ENCODE assay signal across 9 cellular contexts in genomic region chr16:68235105-68235881, GRCh38. TPM values are rescaled to one million over a fixed set of nuclear protein-coding genes. Genes with fewer than 3 reads are reported as not detected.
A peak's percentile ranks its signal among the peaks of the same experiment; 100 is the strongest.
DNase-seq lines count a peak whose midpoint lies in the region; ATAC-seq, FAIRE-seq and TF ChIP-seq lines count a peak whose summit lies in the region.
"Had no signal": no experiment of that assay in that cellular context is flagged by ENCODE, and none has a peak within 500 bp of the region (broad histone marks: within the 10 kb centered on the region; RNA-seq: fewer than 3 reads in every experiment).

No MANE protein-coding gene starts in this region.

- H3K9me1 ChIP-seq in keratinocyte (ENCODE audit: control insufficient read depth, extremely low read depth, insufficient read depth, low read length): peaks cover 3% of the 10 kb centered on the region

- intact Hi-C loops in stomach (cut with DNase I; ENCODE audit: low total_unique reads): no loop called here

- TF ChIP-seq CTCF in keratinocyte (optimal IDR thresholded peaks at IDR 0.05 in 1 of 3, IDR thresholded peaks at IDR 0.05 in 1 of 3, conservative IDR thresholded peaks at IDR 0.05 in 1 of 3; ENCODE audit: extremely low read depth in 1 of 3, insufficient read depth in 2 of 3, low read length in 3 of 3): peak in 2 of 3 experiments; percentile 34 to 65
- TF ChIP-seq CTCF in stomach (IDR thresholded peaks at IDR 0.05): no peak

- peaks cover 4% of the 10 kb centered on the region for H3K36me3 Mint-ChIP-seq in activated T-helper 17 cell treated with anti-CD3 and anti-CD28 coated beads, Interleukin-2, amount 50 U/mL, for 72 hours (ENCODE audit: low read depth)

- H3K27me3 ChIP-seq in keratinocyte (ENCODE audit: control insufficient read depth, extremely low read depth, insufficient read depth, low read length): no peaks in the 10 kb centered on the region
- peaks cover 0 to 5% (median 0%) of the 10 kb centered on the region in 3 donors for H3K27me3 ChIP-seq in stomach

- ATAC-seq in activated T-helper 17 cell treated with anti-CD3 and anti-CD28 coated beads, Interleukin-2, amount 50 U/mL, for 72 hours (replicated peaks): no peak
- no peak for ATAC-seq in HG03342 (IDR thresholded peaks at IDR 0.05; ENCODE audit: unreplicated experiment)

- no peak for TF ChIP-seq EP300 in stomach (IDR thresholded peaks at IDR 0.05)

- peak overlapping the region; percentile 49 for H2AFZ ChIP-seq in keratinocyte (ENCODE audit: control insufficient read depth, low read length)

- WGBS in stomach, 5 donors: 22 to 54% (median 28%) methylated on average over 34 to 73 of the region's 73 CpGs

- peaks cover 35% of the 10 kb centered on the region for H3K79me2 ChIP-seq in keratinocyte (ENCODE audit: control insufficient read depth, insufficient read depth, low read length)

- H3K4me3 ChIP-seq in keratinocyte (ENCODE audit: control insufficient read depth in 2 of 3, extremely low read depth in 1 of 3, insufficient read depth in 2 of 3, low read depth in 1 of 3, low read length in 3 of 3) (peak overlapping the region; percentile 64 to 85 (median 83)), stomach (peak overlapping the region; percentile 53 to 63 (median 58))

- no peak for TF ChIP-seq POLR2A in stomach (IDR thresholded peaks at IDR 0.05)

- DNase-seq in NCI-H748 (lab: John Stamatoyannopoulos, UW; ENCODE audit: unreplicated experiment): peak; percentile 64
- DNase-seq in NCI-H748 treated with DMSO at 0.1 percent for 48 hours (lab: John Stamatoyannopoulos, UW): no peak
- DNase-seq in keratinocyte (ENCODE audit: low read depth, low spot score): no peak
- peak; percentile 69 for DNase-seq in stomach
- no peak for DNase-seq in cerebellar nuclear complex (lab: John Stamatoyannopoulos, UW)
- DNase-seq in RCC 7860 (ENCODE audit: low spot score): no peak
- DNase-seq: NK-92 treated with Interleukin-12 subunit alpha and Interleukin-12 subunit beta, amount 100 ng/mL, for 24 hours had no signal

- FAIRE-seq in keratinocyte (lab: Jason Lieb, UNC): no peak
- no peak for FAIRE-seq in RCC 7860 (lab: Jason Lieb, UNC)

- H3K9me3 ChIP-seq in keratinocyte (ENCODE audit: control insufficient read depth, low read depth, low read length) (no peaks in the 10 kb centered on the region), stomach (no peaks in the 10 kb centered on the region)

- no peaks in the 10 kb centered on the region for H3K9me3 Mint-ChIP-seq in activated T-helper 17 cell treated with anti-CD3 and anti-CD28 coated beads, Interleukin-2, amount 50 U/mL, for 72 hours

- H3K27ac ChIP-seq in keratinocyte (ENCODE audit: control insufficient read depth, insufficient read depth, low read length) (peak overlapping the region; percentile 93), stomach (peak overlapping the region; percentile 91 to 97 (median 92))

- peaks cover 8% of the 10 kb centered on the region for H3K4me1 Mint-ChIP-seq in activated T-helper 17 cell treated with anti-CD3 and anti-CD28 coated beads, Interleukin-2, amount 50 U/mL, for 72 hours

- H3K27me3 Mint-ChIP-seq in activated T-helper 17 cell treated with anti-CD3 and anti-CD28 coated beads, Interleukin-2, amount 50 U/mL, for 72 hours: no peaks in the 10 kb centered on the region

- H3K4me1 ChIP-seq in keratinocyte (ENCODE audit: control insufficient read depth, extremely low read depth, insufficient read depth, low read length) (peaks cover 29% of the 10 kb centered on the region), stomach (peaks cover 47 to 71% (median 60%) of the 10 kb centered on the region in 4 donors)

- peak overlapping the region; percentile 89 for H3K9ac ChIP-seq in keratinocyte (ENCODE audit: control insufficient read depth, extremely low read depth, insufficient read depth, low read length)

- peak overlapping the region; percentile 18 for H3K4me3 Mint-ChIP-seq in activated T-helper 17 cell treated with anti-CD3 and anti-CD28 coated beads, Interleukin-2, amount 50 U/mL, for 72 hours

- no peak overlapping the region for H3K27ac Mint-ChIP-seq in activated T-helper 17 cell treated with anti-CD3 and anti-CD28 coated beads, Interleukin-2, amount 50 U/mL, for 72 hours

- peaks cover 24 to 41% of the 10 kb centered on the region in 2 experiments for H3K36me3 ChIP-seq in keratinocyte (ENCODE audit: control insufficient read depth in 2 of 2, extremely low read depth in 1 of 2, insufficient read depth in 2 of 2, low read length in 2 of 2)
- peaks cover 19 to 30% (median 25%) of the 10 kb centered on the region in 4 donors for H3K36me3 ChIP-seq in stomach

- dilution Hi-C loops in keratinocyte (cut with MboI; ENCODE audit: extremely low pct_ligation_motif_present, low sequenced_read_pairs): no loop called here

- H3K4me2 ChIP-seq in keratinocyte (ENCODE audit: control insufficient read depth, extremely low read depth, insufficient read depth, low read depth, low read length): peak overlapping the region; percentile 100

- peaks cover 18% of the 10 kb centered on the region for H4K20me1 ChIP-seq in keratinocyte (ENCODE audit: control insufficient read depth, extremely low read depth, insufficient read depth, low read length)

RNA-seq across cellular contexts. Expression of gene ESRP2, which starts 0.6 kb away (rescaled TPM):
- total RNA-seq in activated T-helper 17 cell treated with anti-CD3 and anti-CD28 coated beads, Interleukin-2, amount 50 U/mL, for 72 hours: under 1 TPM; 0.13 to 0.15 TPM
- 34.8 to 53.9 TPM (median 39.2 TPM) in 3 replicates for polyA plus RNA-seq in keratinocyte
- polyA plus RNA-seq in keratinocyte (2011; ENCODE audit: low read depth): 17.9 TPM
- polyA plus RNA-seq in keratinocyte (2011; cell fraction: cytosol; rRNA removed): 20.2 and 23.8 TPM in 2 replicates
- 93.9 and 100 TPM in 2 replicates for polyA plus RNA-seq in keratinocyte (2011; cell fraction: nucleus; rRNA removed)
- polyA plus RNA-seq in keratinocyte (2012; ENCODE audit: low replicate concordance): 31.4 and 42.0 TPM in 2 replicates
- polyA minus RNA-seq in keratinocyte: 68.0 to 78.2 TPM (median 73.5 TPM) in 3 replicates
- polyA minus RNA-seq in keratinocyte (2011; cell fraction: cytosol; rRNA and poly(A)+ RNA removed): 35.1 TPM
- polyA minus RNA-seq in keratinocyte (2011; cell fraction: nucleus; rRNA and poly(A)+ RNA removed): 44.2 and 52.1 TPM in 2 replicates
- 100 to 1,000 TPM in 1 of 5 donors, 10 to 100 TPM in 4; 19.8 to 184 (median 76.3) TPM for total RNA-seq in stomach
- 10 to 100 TPM; 21.5 to 36.9 (median 31.2) TPM for polyA plus RNA-seq in stomach

RNA-seq across cellular contexts. Expression of gene PLA2G15, which starts 9.9 kb away (rescaled TPM):
- 10 to 100 TPM; 11.2 to 15.5 TPM for total RNA-seq in activated T-helper 17 cell treated with anti-CD3 and anti-CD28 coated beads, Interleukin-2, amount 50 U/mL, for 72 hours
- polyA plus RNA-seq in keratinocyte (9.2 to 16.6 TPM (median 12.1 TPM) in 3 replicates), stomach (1 to 10 TPM; 4.4 to 6.0 (median 5.8) TPM)
- polyA plus RNA-seq in keratinocyte (2011; ENCODE audit: low read depth): 11.9 TPM
- 4.5 and 7.1 TPM in 2 replicates for polyA plus RNA-seq in keratinocyte (2011; cell fraction: cytosol; rRNA removed)
- polyA plus RNA-seq in keratinocyte (2011; cell fraction: nucleus; rRNA removed): 26.5 and 29.3 TPM in 2 replicates
- 11.6 and 11.8 TPM in 2 replicates for polyA plus RNA-seq in keratinocyte (2012; ENCODE audit: low replicate concordance)
- polyA minus RNA-seq in keratinocyte: 11.7 to 22.2 TPM (median 18.8 TPM) in 3 replicates
- polyA minus RNA-seq in keratinocyte (2011; cell fraction: cytosol; rRNA and poly(A)+ RNA removed): 13.6 TPM
- 21.2 and 24.3 TPM in 2 replicates for polyA minus RNA-seq in keratinocyte (2011; cell fraction: nucleus; rRNA and poly(A)+ RNA removed)
- 10 to 100 TPM in 2 of 5 donors, 1 to 10 TPM in 3; 3.5 to 16.5 (median 9.8) TPM for total RNA-seq in stomach

RNA-seq across cellular contexts. Expression of gene SLC7A6, which starts 29.0 kb away (rescaled TPM):
- 10 to 100 TPM; 65.6 to 99.0 TPM for total RNA-seq in activated T-helper 17 cell treated with anti-CD3 and anti-CD28 coated beads, Interleukin-2, amount 50 U/mL, for 72 hours
- polyA plus RNA-seq in keratinocyte (35.0 to 45.9 TPM (median 43.4 TPM) in 3 replicates), stomach (1 to 10 TPM; 2.9 to 6.0 (median 4.2) TPM)
- 11.6 TPM for polyA plus RNA-seq in keratinocyte (2011; ENCODE audit: low read depth)
- polyA plus RNA-seq in keratinocyte (2011; cell fraction: cytosol; rRNA removed): 15.5 and 20.5 TPM in 2 replicates
- 113 and 126 TPM in 2 replicates for polyA plus RNA-seq in keratinocyte (2011; cell fraction: nucleus; rRNA removed)
- 13.9 and 24.3 TPM in 2 replicates for polyA plus RNA-seq in keratinocyte (2012; ENCODE audit: low replicate concordance)
- polyA minus RNA-seq in keratinocyte: 85.4 to 135 TPM (median 106 TPM) in 3 replicates
- polyA minus RNA-seq in keratinocyte (2011; cell fraction: cytosol; rRNA and poly(A)+ RNA removed): 28.0 TPM
- 70.1 and 116 TPM in 2 replicates for polyA minus RNA-seq in keratinocyte (2011; cell fraction: nucleus; rRNA and poly(A)+ RNA removed)
- total RNA-seq in stomach: 10 to 100 TPM; 11.9 to 66.1 (median 17.2) TPM

Comparison
In these comparisons a context has a peak if more than half of its experiments do, and no peak if none do; other contexts are left out.
1. DNase-seq: peak in NCI-H748 (single experiment) and stomach (single experiment); none in NCI-H748 treated with DMSO at 0.1 percent for 48 hours (single experiment), keratinocyte (single experiment), cerebellar nuclear complex (0 of 2) and RCC 7860 (single experiment).
2. CTCF ChIP-seq: peak in keratinocyte (2 of 3); none in stomach (0 of 7).
3. RNA of gene ESRP2, which starts 0.6 kb away (total RNA-seq): 19.8 to 184 TPM in stomach; 0.13 to 0.15 TPM in activated T-helper 17 cell treated with anti-CD3 and anti-CD28 coated beads, Interleukin-2, amount 50 U/mL, for 72 hours; every median in the first group is over 10 times any median in the second.